In genomic region chr1:197200468-197200899, GRCh38 we compare ENCODE assay signal across 8 cellular contexts. TPM values are rescaled to one million over a fixed set of nuclear protein-coding genes. Genes with fewer than 3 reads are reported as not detected.
DNase-seq lines count a peak whose midpoint lies in the region; ATAC-seq and TF ChIP-seq lines count a peak whose summit lies in the region.

No MANE protein-coding gene starts in this region.

- no peak overlapping the region for H2AK5ac ChIP-seq in mesendoderm (ENCODE audit: low read length)

- no peak for TF ChIP-seq CTCF in upper lobe of right lung (IDR thresholded peaks at IDR 0.05)

- DNase-seq in AG20443 (ENCODE audit: low spot score) (peak; percentile 15), RPMI7951 (ENCODE audit: low read depth) (peak; percentile 61), mesendoderm (no peak), upper lobe of right lung (no peak), retina (no peak), AG08396 (ENCODE audit: low spot score) (no peak)

- no peak overlapping the region for H3K23ac ChIP-seq in mesendoderm (ENCODE audit: low read length)

- H3K18ac ChIP-seq in mesendoderm (ENCODE audit: low read length), result peak overlapping the region; percentile 54

- H3K4me1 Mint-ChIP-seq in dendritic cell treated with granulocyte-macrophage colony-stimulating factor and Interleukin-4, amounts not matched to agents 40 ng/mL and 50 ng/mL, for 4 days (ENCODE audit: low read depth), result peaks cover 32% of the 10 kb centered on the region

- ATAC-seq in GM19328 (IDR thresholded peaks at IDR 0.05; ENCODE audit: unreplicated experiment) (peak; percentile 0), upper lobe of right lung (no peak)

- no peaks in the 10 kb centered on the region for H3K27me3 Mint-ChIP-seq in dendritic cell treated with granulocyte-macrophage colony-stimulating factor and Interleukin-4, amounts not matched to agents 40 ng/mL and 50 ng/mL, for 4 days

- H3K27me3 ChIP-seq in mesendoderm (ENCODE audit: insufficient read depth, low read length, poor library complexity) (no peaks in the 10 kb centered on the region), upper lobe of right lung (no peaks in the 10 kb centered on the region)

- peak overlapping the region; percentile 77 for H3K4ac ChIP-seq in mesendoderm (ENCODE audit: low read depth, low read length)

- no peak overlapping the region for H2BK5ac ChIP-seq in mesendoderm (ENCODE audit: low read length)

- peak overlapping the region; percentile 92 for H3K9ac ChIP-seq in mesendoderm (ENCODE audit: low read length)

- H2BK120ac ChIP-seq in mesendoderm (ENCODE audit: low read depth, low read length), result no peak overlapping the region

- peak overlapping the region; percentile 37 for H3K4me2 ChIP-seq in mesendoderm (ENCODE audit: low read length)

- no CpG with 5 or more reads among the region's 12 CpGs for WGBS in mesendoderm (ENCODE audit: extremely low coverage, insufficient coverage, low lambda C conversion rate)

- H3K4me1 ChIP-seq in mesendoderm (ENCODE audit: control insufficient read depth, low read depth, low read length) (peaks cover 2% of the 10 kb centered on the region), upper lobe of right lung (peaks cover 36% of the 10 kb centered on the region)

- no peak overlapping the region for H2BK15ac ChIP-seq in mesendoderm (replicated peaks; ENCODE audit: low read depth)

- H3K56ac ChIP-seq in mesendoderm (ENCODE audit: low read length), result peak overlapping the region; percentile 94

- intact Hi-C loops in dendritic cell treated with granulocyte-macrophage colony-stimulating factor and Interleukin-4, amounts not matched to agents 40 ng/mL and 50 ng/mL, for 4 days (cut with micrococcal nuclease), result no loop called here
- intact Hi-C loops in upper lobe of right lung (cut with DNase I), result no loop called here

- no peak overlapping the region for H3K27ac ChIP-seq in mesendoderm (ENCODE audit: low read depth, low read length)
- H3K27ac ChIP-seq in upper lobe of right lung, result peak overlapping the region; percentile 94

- no peaks in the 10 kb centered on the region for H3K9me3 ChIP-seq in upper lobe of right lung

- H3K4me3 ChIP-seq in mesendoderm (ENCODE audit: low read length) (peak overlapping the region; percentile 86), upper lobe of right lung (peak overlapping the region; percentile 88)

- H3K36me3 ChIP-seq in mesendoderm (ENCODE audit: control insufficient read depth, insufficient read depth, low read length) (no peaks in the 10 kb centered on the region), upper lobe of right lung (no peaks in the 10 kb centered on the region)

- no peak overlapping the region for H4K8ac ChIP-seq in mesendoderm (ENCODE audit: low read depth, low read length)

- H3K27ac Mint-ChIP-seq in dendritic cell treated with granulocyte-macrophage colony-stimulating factor and Interleukin-4, amounts not matched to agents 40 ng/mL and 50 ng/mL, for 4 days, result peak overlapping the region; percentile 97

- no peaks in the 10 kb centered on the region for H3K9me3 Mint-ChIP-seq in dendritic cell treated with granulocyte-macrophage colony-stimulating factor and Interleukin-4, amounts not matched to agents 40 ng/mL and 50 ng/mL, for 4 days

- H3K4me3 Mint-ChIP-seq in dendritic cell treated with granulocyte-macrophage colony-stimulating factor and Interleukin-4, amounts not matched to agents 40 ng/mL and 50 ng/mL, for 4 days, result peak overlapping the region; percentile 95

- peaks cover 27% of the 10 kb centered on the region for H3K36me3 Mint-ChIP-seq in dendritic cell treated with granulocyte-macrophage colony-stimulating factor and Interleukin-4, amounts not matched to agents 40 ng/mL and 50 ng/mL, for 4 days (ENCODE audit: low read depth)

- peaks cover 3% of the 10 kb centered on the region for H3K79me2 ChIP-seq in mesendoderm (ENCODE audit: control insufficient read depth, insufficient read depth, low read length)

- no peak overlapping the region for H4K5ac ChIP-seq in mesendoderm (ENCODE audit: low read length)

- no peaks in the 10 kb centered on the region for H3K79me1 ChIP-seq in mesendoderm (ENCODE audit: low read length)

RNA-seq across cellular contexts. Expression of gene ZBTB41, which starts 0.6 kb away (rescaled TPM):
- 12.9 and 16.0 TPM in 2 replicates for total RNA-seq in RPMI7951 (2014; rRNA removed; shearing (Covaris generic))
- 1.00 TPM for polyA plus RNA-seq in mesendoderm (2013, experiment 1 of 2)
- 1.1 TPM for polyA plus RNA-seq in mesendoderm (2013, experiment 2 of 2)
- 14.5 TPM for total RNA-seq in upper lobe of right lung

RNA-seq across cellular contexts. Expression of gene ASPM, which starts 54.0 kb away (rescaled TPM):
- 101 and 119 TPM in 2 replicates for total RNA-seq in RPMI7951 (2014; rRNA removed; shearing (Covaris generic))
- 18.4 TPM for polyA plus RNA-seq in mesendoderm (2013, experiment 1 of 2)
- 17.8 TPM for polyA plus RNA-seq in mesendoderm (2013, experiment 2 of 2)
- 0.46 TPM for total RNA-seq in upper lobe of right lung

Comparison
In these comparisons a context has a peak if more than half of its experiments do, and no peak if none do; other contexts are left out.
1. DNase-seq: peak in AG20443 (single experiment) and RPMI7951 (single experiment); none in mesendoderm (single experiment), upper lobe of right lung (single experiment), retina (single experiment) and AG08396 (single experiment).
2. RNA of gene ASPM, which starts 54.0 kb away (total RNA-seq): 101 to 119 TPM in RPMI7951; 0.46 TPM in upper lobe of right lung (single experiment); every median in the first group is over 10 times any median in the second.